17 cellular contexts compared by ENCODE assay signal in the genomic region with DNA sequence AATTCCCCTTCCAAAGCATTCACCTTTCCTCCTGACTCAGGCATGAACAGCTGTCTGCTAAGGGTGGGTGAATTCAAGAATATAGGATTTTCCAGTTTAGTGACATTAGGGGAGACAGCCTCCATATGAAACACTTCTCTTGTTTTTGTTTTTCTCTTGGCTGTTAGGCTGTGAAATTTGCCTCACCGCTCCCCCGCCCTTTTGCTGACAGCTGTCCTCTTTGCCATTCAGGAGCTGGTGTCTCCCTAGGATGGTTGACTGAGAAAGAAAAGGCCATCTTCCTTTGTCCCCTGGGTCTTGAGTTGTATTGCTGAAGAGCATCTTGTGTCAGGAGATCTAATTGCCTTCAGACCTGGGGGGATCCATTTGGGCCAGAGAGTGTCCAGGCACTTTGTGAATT. TPM values are rescaled to one million over a fixed set of nuclear protein-coding genes. Genes with fewer than 3 reads are reported as not detected.
"Had no signal": no experiment of that assay in that cellular context is flagged by ENCODE, and none has a peak within 500 bp of the region (broad histone marks: within the 10 kb centered on the region; RNA-seq: fewer than 3 reads in every experiment).

No MANE protein-coding gene starts in this region.

- H3K27me3 ChIP-seq: neutrophil had no signal

- H3K27me3 Mint-ChIP-seq: activated CD8-positive, alpha-beta T cell treated with anti-CD3 and anti-CD28 coated beads for 36 hours; activated naive CD8-positive, alpha-beta T cell treated with anti-CD3 and anti-CD28 coated beads, Interleukin-2, amount 10 ng/mL, durations not matched to agents 7 days and 5 days; activated T-helper 17 cell treated with anti-CD3 and anti-CD28 coated beads, Interleukin-2, amount 50 U/mL, for 72 hours; naive B cell; stimulated activated naive B cell treated with anti-CD40 and anti-IgM and Interleukin-4, amounts not matched to agents 10 μg/mL and 1 μg/mL and 100 μg/mL, for 72 hours had no signal

- H3K27ac ChIP-seq: neutrophil, parathyroid adenoma had no signal

- ATAC-seq: activated CD8-positive, alpha-beta T cell treated with anti-CD3 and anti-CD28 coated beads for 36 hours; activated T-helper 17 cell treated with anti-CD3 and anti-CD28 coated beads, Interleukin-2, amount 50 U/mL, for 72 hours; sciatic nerve; stimulated activated naive B cell treated with anti-CD40 and anti-IgM and Interleukin-4, amounts not matched to agents 10 μg/mL and 1 μg/mL and 100 μg/mL, for 72 hours had no signal

- H3K4me1 Mint-ChIP-seq: activated naive CD8-positive, alpha-beta T cell treated with anti-CD3 and anti-CD28 coated beads, Interleukin-2, amount 10 ng/mL, durations not matched to agents 7 days and 5 days had no signal

- H3K79me2 ChIP-seq: parathyroid adenoma had no signal

- DNase-seq: activated CD4-positive, alpha-beta T cell treated with anti-CD3 and anti-CD28 coated beads for 48 hours; activated CD8-positive, alpha-beta T cell treated with anti-CD3 and anti-CD28 coated beads for 36 hours; activated naive CD4-positive, alpha-beta T cell treated with Interleukin-2 at 50 U/mL for 16 hours; activated naive CD8-positive, alpha-beta T cell treated with anti-CD3 and anti-CD28 coated beads, Interleukin-2, amount 10 ng/mL, durations not matched to agents 7 days and 5 days; activated T-cell treated with anti-CD3 and anti-CD28 coated beads, Interleukin-2, amount 50 U/mL, for 1 hour; erythroblast; foreskin melanocyte; kidney; naive B cell; stimulated activated CD4-positive, alpha-beta T cell treated with anti-CD3 and anti-CD28 coated beads, Interleukin-4, amount 100 ng/mL, for 4 hours; stimulated activated naive B cell treated with anti-CD40 and anti-IgM and Interleukin-4, amounts not matched to agents 10 μg/mL and 1 μg/mL and 100 μg/mL, for 72 hours had no signal

- H3K4me3 ChIP-seq: lung had no signal

- H3K9ac ChIP-seq: parathyroid adenoma had no signal

- H2AFZ ChIP-seq: parathyroid adenoma had no signal

- H3K27ac Mint-ChIP-seq: activated CD8-positive, alpha-beta T cell treated with anti-CD3 and anti-CD28 coated beads for 36 hours; activated naive CD8-positive, alpha-beta T cell treated with anti-CD3 and anti-CD28 coated beads, Interleukin-2, amount 10 ng/mL, durations not matched to agents 7 days and 5 days; activated T-helper 17 cell treated with anti-CD3 and anti-CD28 coated beads, Interleukin-2, amount 50 U/mL, for 72 hours; WTC11 had no signal

- H3K4me3 Mint-ChIP-seq: activated CD8-positive, alpha-beta T cell treated with anti-CD3 and anti-CD28 coated beads for 36 hours; activated naive CD8-positive, alpha-beta T cell treated with anti-CD3 and anti-CD28 coated beads, Interleukin-2, amount 10 ng/mL, durations not matched to agents 7 days and 5 days; activated T-helper 17 cell treated with anti-CD3 and anti-CD28 coated beads, Interleukin-2, amount 50 U/mL, for 72 hours; naive B cell; stimulated activated naive B cell treated with anti-CD40 and anti-IgM and Interleukin-4, amounts not matched to agents 10 μg/mL and 1 μg/mL and 100 μg/mL, for 72 hours; WTC11 had no signal

- H3K9me3 ChIP-seq: neutrophil had no signal

RNA-seq across cellular contexts. Expression of gene LRRC4, which starts 56.6 kb away (rescaled TPM):
- total RNA-seq: activated CD8-positive, alpha-beta T cell treated with anti-CD3 and anti-CD28 coated beads for 36 hours had no signal
